8 cellular contexts compared by ENCODE assay signal in genomic region chr6:144064402-144064830, GRCh38. TPM values are rescaled to one million over a fixed set of nuclear protein-coding genes. Genes with fewer than 3 reads are reported as not detected.
A peak's percentile ranks its signal among the peaks of the same experiment; 100 is the strongest.
DNase-seq lines count a peak whose midpoint lies in the region; ATAC-seq and TF ChIP-seq lines count a peak whose summit lies in the region.

No MANE protein-coding gene starts in this region.

- no peaks in the 10 kb centered on the region for H3K79me2 ChIP-seq in SK-N-SH (ENCODE audit: insufficient read depth)

- WGBS in SK-N-SH (ENCODE audit: low lambda C conversion rate), result 1% methylated on average over 16 of the region's 44 CpGs

- TF ChIP-seq CTCF in SK-N-SH (IDR thresholded peaks at IDR 0.05), result no peak

- no peak for TF ChIP-seq EP300 in SK-N-SH (IDR thresholded peaks at IDR 0.05; ENCODE audit: borderline replicate concordance in 1 of 2, low read depth in 1 of 2, low read length in 1 of 2)

- CTCF ChIA-PET in SK-N-SH (lab: Yijun Ruan, JAX), result interaction anchor here (0.7 to 1.6 kb wide), 7 partner anchors 10 to 155 kb away, joined by 3 to 4 read pairs (median 3); no protein-coding TSS in a partner anchor

- H3K4me1 Mint-ChIP-seq in activated naive CD8-positive, alpha-beta T cell treated with anti-CD3 and anti-CD28 coated beads, Interleukin-2, amount 50 U/mL, for 24 hours, result peaks cover 47% of the 10 kb centered on the region

- H3K4me1 ChIP-seq in SK-N-SH (ENCODE audit: control insufficient read depth in 1 of 2, insufficient read depth in 2 of 2, low read depth in 1 of 2, low read length in 1 of 2), result peaks cover 0 to 16% of the 10 kb centered on the region in 2 experiments; a peak in 2 of 4 replicates

- DNase-seq in SK-N-SH, result no peak
- DNase-seq in activated naive CD8-positive, alpha-beta T cell treated with anti-CD3 and anti-CD28 coated beads, Interleukin-2, amount 50 U/mL, for 24 hours, result peak; percentile 82
- DNase-seq in stimulated activated CD4-positive, alpha-beta T cell treated with anti-CD3 and anti-CD28 coated beads, Interleukin-15, amount 100 ng/mL, for 24 hours, result peak; percentile 86
- DNase-seq in NCI-H226, result no peak
- no peak for DNase-seq in glomerular visceral epithelial cell (ENCODE audit: extremely low spot score)

- ATAC-seq in GM18867 (IDR thresholded peaks at IDR 0.05; ENCODE audit: unreplicated experiment), result peak; percentile 16
- peak; percentile 8 for ATAC-seq in HG02981 (IDR thresholded peaks at IDR 0.05; ENCODE audit: unreplicated experiment)
- ATAC-seq in activated naive CD8-positive, alpha-beta T cell treated with anti-CD3 and anti-CD28 coated beads, Interleukin-2, amount 50 U/mL, for 24 hours, result peak; percentile 52

- H3K27me3 Mint-ChIP-seq in activated naive CD8-positive, alpha-beta T cell treated with anti-CD3 and anti-CD28 coated beads, Interleukin-2, amount 50 U/mL, for 24 hours, result peaks cover 30% of the 10 kb centered on the region

- peaks cover 3% of the 10 kb centered on the region for H3K36me3 Mint-ChIP-seq in activated naive CD8-positive, alpha-beta T cell treated with anti-CD3 and anti-CD28 coated beads, Interleukin-2, amount 50 U/mL, for 24 hours (ENCODE audit: low read depth)

- peak overlapping the region; percentile 70 for H2AFZ ChIP-seq in SK-N-SH (ENCODE audit: low read depth)

- peak overlapping the region; percentile 52 to 69 for H3K4me3 ChIP-seq in SK-N-SH (ENCODE audit: low read depth in 2 of 2, low read length in 1 of 2)
- peak overlapping the region; percentile 67 for H3K4me3 ChIP-seq in iPS-18c (ENCODE audit: insufficient read depth, low read depth, low read length)

- H3K9ac ChIP-seq in SK-N-SH, result no peak overlapping the region

- H3K9me3 Mint-ChIP-seq in activated naive CD8-positive, alpha-beta T cell treated with anti-CD3 and anti-CD28 coated beads, Interleukin-2, amount 50 U/mL, for 24 hours, result peaks cover 5% of the 10 kb centered on the region

- H3K27me3 ChIP-seq in SK-N-SH (ENCODE audit: insufficient read depth), result peaks cover 35% of the 10 kb centered on the region

- H3K27ac Mint-ChIP-seq in activated naive CD8-positive, alpha-beta T cell treated with anti-CD3 and anti-CD28 coated beads, Interleukin-2, amount 50 U/mL, for 24 hours, result peak overlapping the region; percentile 88

- POLR2A ChIA-PET in SK-N-SH (lab: Yijun Ruan, JAX), result no interaction called here

- no peaks in the 10 kb centered on the region for H3K9me2 ChIP-seq in SK-N-SH

- H3K4me3 Mint-ChIP-seq in activated naive CD8-positive, alpha-beta T cell treated with anti-CD3 and anti-CD28 coated beads, Interleukin-2, amount 50 U/mL, for 24 hours, result peak overlapping the region; percentile 82

- no peaks in the 10 kb centered on the region for H3F3A ChIP-seq in SK-N-SH (replicated peaks; ENCODE audit: insufficient read depth)

- H4K20me1 ChIP-seq in SK-N-SH (ENCODE audit: insufficient read depth), result no peaks in the 10 kb centered on the region

- no peak overlapping the region for H3K27ac ChIP-seq in SK-N-SH (ENCODE audit: low read depth in 2 of 2, low read length in 1 of 2)

- H3K36me3 ChIP-seq in SK-N-SH (replicated peaks in 1 of 2; ENCODE audit: control insufficient read depth in 1 of 2, insufficient read depth in 2 of 2, low read length in 1 of 2), result no peaks in the 10 kb centered on the region

- no peak for TF ChIP-seq RAD21 in SK-N-SH (IDR thresholded peaks at IDR 0.05; ENCODE audit: low read length)

- H3K9me3 ChIP-seq in SK-N-SH (no peaks in the 10 kb centered on the region), iPS-18c (ENCODE audit: control insufficient read depth, insufficient read depth, low read length) (no peaks in the 10 kb centered on the region)

- H3K4me2 ChIP-seq in SK-N-SH, result peak overlapping the region; percentile 87

TF ChIP-seq in SK-N-SH, 30 proteins besides CTCF, POLR2A, EP300 and RAD21:
- TF ChIP-seq, protein P1, sequence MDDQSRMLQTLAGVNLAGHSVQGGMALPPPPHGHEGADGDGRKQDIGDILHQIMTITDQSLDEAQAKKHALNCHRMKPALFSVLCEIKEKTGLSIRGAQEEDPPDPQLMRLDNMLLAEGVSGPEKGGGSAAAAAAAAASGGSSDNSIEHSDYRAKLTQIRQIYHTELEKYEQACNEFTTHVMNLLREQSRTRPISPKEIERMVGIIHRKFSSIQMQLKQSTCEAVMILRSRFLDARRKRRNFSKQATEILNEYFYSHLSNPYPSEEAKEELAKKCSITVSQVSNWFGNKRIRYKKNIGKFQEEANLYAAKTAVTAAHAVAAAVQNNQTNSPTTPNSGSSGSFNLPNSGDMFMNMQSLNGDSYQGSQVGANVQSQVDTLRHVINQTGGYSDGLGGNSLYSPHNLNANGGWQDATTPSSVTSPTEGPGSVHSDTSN (IDR thresholded peaks at IDR 0.05), result no peak
- TF ChIP-seq GABPA (IDR thresholded peaks at IDR 0.05; ENCODE audit: low read depth), result no peak
- TF ChIP-seq, protein P2, sequence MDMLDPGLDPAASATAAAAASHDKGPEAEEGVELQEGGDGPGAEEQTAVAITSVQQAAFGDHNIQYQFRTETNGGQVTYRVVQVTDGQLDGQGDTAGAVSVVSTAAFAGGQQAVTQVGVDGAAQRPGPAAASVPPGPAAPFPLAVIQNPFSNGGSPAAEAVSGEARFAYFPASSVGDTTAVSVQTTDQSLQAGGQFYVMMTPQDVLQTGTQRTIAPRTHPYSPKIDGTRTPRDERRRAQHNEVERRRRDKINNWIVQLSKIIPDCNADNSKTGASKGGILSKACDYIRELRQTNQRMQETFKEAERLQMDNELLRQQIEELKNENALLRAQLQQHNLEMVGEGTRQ (IDR thresholded peaks at IDR 0.05; ENCODE audit: borderline replicate concordance, low read depth, low read length), result no peak

RNA-seq across cellular contexts. Expression of gene SF3B5, which starts 31.0 kb away (rescaled TPM):
- 281 and 316 TPM in 2 replicates for polyA plus RNA-seq in SK-N-SH (2012; rRNA removed)
- polyA plus RNA-seq in SK-N-SH (2012; cell fraction: cytosol; rRNA removed), result 203 and 268 TPM in 2 replicates
- polyA plus RNA-seq in SK-N-SH (2012; cell fraction: nucleus; rRNA removed), result 115 and 168 TPM in 2 replicates

RNA-seq across cellular contexts. Expression of gene PLAGL1, which starts 56.4 kb away (rescaled TPM):
- polyA plus RNA-seq in SK-N-SH (2012; rRNA removed), result 22.6 and 25.8 TPM in 2 replicates
- polyA plus RNA-seq in SK-N-SH (2012; cell fraction: cytosol; rRNA removed), result 11.3 and 14.0 TPM in 2 replicates
- 118 and 136 TPM in 2 replicates for polyA plus RNA-seq in SK-N-SH (2012; cell fraction: nucleus; rRNA removed)

Comparison
In these comparisons a context has a peak if more than half of its experiments do, and no peak if none do; other contexts are left out.
1. DNase-seq: peak in activated naive CD8-positive, alpha-beta T cell treated with anti-CD3 and anti-CD28 coated beads, Interleukin-2, amount 50 U/mL, for 24 hours (single experiment) and stimulated activated CD4-positive, alpha-beta T cell treated with anti-CD3 and anti-CD28 coated beads, Interleukin-15, amount 100 ng/mL, for 24 hours (single experiment); none in SK-N-SH (single experiment), NCI-H226 (single experiment) and glomerular visceral epithelial cell (single experiment).
2. Peak in every context shown above with its lines, with median percentiles within 50 percentile points of each other: ATAC-seq.